ENCODE assay signal across 1 cellular context in the genomic region with DNA sequence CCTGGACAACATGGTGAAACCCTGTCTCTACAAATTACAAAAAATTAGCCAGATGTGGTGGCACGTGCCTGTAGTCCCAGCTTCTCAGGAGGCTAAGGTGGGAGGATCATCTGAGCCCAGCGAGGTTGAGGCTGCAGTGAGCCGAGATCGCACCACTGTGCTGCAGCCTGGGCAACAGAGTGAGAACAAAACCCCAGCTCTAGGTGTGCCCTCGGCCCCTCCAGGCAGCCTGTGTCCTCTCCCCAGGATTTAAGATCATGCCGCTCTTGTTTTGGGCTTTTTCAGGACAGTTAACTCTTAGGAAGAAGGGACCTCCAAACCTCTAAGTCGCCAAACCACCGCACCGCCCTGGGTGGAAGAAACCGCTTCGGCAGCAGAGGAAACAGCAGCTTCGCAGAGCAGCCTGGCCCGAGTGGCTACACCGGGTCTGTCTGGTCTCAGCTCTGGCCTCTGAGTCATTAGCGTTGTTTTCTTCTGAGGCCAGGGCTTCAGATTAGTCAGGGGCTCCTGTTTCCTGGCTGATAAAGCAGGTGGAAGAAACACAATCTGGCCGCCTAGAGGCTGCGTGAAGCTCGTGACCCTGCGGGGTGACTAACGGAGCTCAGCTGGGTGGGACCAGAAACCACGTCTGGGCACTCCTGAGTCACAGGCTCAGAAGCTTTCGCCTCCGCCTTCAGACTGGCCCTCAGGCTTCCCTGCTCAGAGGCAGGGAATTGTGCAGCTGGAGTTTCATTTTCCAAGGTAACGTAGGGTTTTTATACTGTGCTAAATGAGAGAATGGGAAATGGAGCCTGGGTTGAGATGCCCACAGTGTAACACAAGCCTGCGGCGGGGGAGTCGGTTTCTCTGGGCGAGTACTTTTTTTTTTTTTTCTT.
TF ChIP-seq lines count a peak whose summit lies in the region.

No MANE protein-coding gene starts in this region.

TF ChIP-seq in K562, 482 proteins besides CTCF, POLR2A, EP300 and RAD21 (continued from another document and continues in another):
- TF ChIP-seq DEAF1 (CRISPR knock-in tag; IDR thresholded peaks at IDR 0.05) = peak; percentile 41; the same call in 1 of the 2 replicates
- TF ChIP-seq ZNF354B (CRISPR knock-in tag; IDR thresholded peaks at IDR 0.05) = 0 out of 2 replicates have a peak, but pooled peaks have one; percentile 4
- no peak for TF ChIP-seq POLR3G (IDR thresholded peaks at IDR 0.05; ENCODE audit: extremely low read depth, insufficient read length, insufficient replicate concordance)
- TF ChIP-seq EGR1 (conservative IDR thresholded peaks at IDR 0.05) = peak; percentile 66
- TF ChIP-seq, protein P1, sequence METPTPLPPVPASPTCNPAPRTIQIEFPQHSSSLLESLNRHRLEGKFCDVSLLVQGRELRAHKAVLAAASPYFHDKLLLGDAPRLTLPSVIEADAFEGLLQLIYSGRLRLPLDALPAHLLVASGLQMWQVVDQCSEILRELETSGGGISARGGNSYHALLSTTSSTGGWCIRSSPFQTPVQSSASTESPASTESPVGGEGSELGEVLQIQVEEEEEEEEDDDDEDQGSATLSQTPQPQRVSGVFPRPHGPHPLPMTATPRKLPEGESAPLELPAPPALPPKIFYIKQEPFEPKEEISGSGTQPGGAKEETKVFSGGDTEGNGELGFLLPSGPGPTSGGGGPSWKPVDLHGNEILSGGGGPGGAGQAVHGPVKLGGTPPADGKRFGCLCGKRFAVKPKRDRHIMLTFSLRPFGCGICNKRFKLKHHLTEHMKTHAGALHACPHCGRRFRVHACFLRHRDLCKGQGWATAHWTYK (CRISPR knock-in tag; IDR thresholded peaks at IDR 0.05) = peak; percentile 19; the same call in 1 of the 2 replicates
- peak; percentile 97 for TF ChIP-seq TEAD4 (IDR thresholded peaks at IDR 0.05; ENCODE audit: low read length)
- TF ChIP-seq TEAD4 (CRISPR knock-in tag; IDR thresholded peaks at IDR 0.05; ENCODE audit: borderline replicate concordance) = no peak
- peak; percentile 75 for TF ChIP-seq FOS (IDR thresholded peaks at IDR 0.05; ENCODE audit: extremely low read depth, insufficient read length)
- TF ChIP-seq MTA1 (IDR thresholded peaks at IDR 0.05; ENCODE audit: borderline replicate concordance) = peak; percentile 80
- peak; percentile 100 for TF ChIP-seq ARID1B (IDR thresholded peaks at IDR 0.05)
- peak; percentile 95 for TF ChIP-seq LEF1 (IDR thresholded peaks at IDR 0.05)
- peak; percentile 95 to 97; a peak in 3 of 4 replicates for TF ChIP-seq ARNT (IDR thresholded peaks at IDR 0.05)
- TF ChIP-seq CREB3 (tag; conservative IDR thresholded peaks at IDR 0.05; ENCODE audit: low read depth) = 0 out of 2 replicates have a peak, but pooled peaks have one; percentile 29
- TF ChIP-seq GTF2A2 (tag; IDR thresholded peaks at IDR 0.05) = 0 out of 2 replicates have a peak, but pooled peaks have one; percentile 9
- TF ChIP-seq SIN3A (IDR thresholded peaks at IDR 0.05; ENCODE audit: borderline replicate concordance in 2 of 2, control insufficient read depth in 1 of 2, low read depth in 2 of 2, low read length in 2 of 2) = peak in 1 of 2 experiments; percentile 78; a peak in 1 of 4 replicates
- TF ChIP-seq, protein P2, sequence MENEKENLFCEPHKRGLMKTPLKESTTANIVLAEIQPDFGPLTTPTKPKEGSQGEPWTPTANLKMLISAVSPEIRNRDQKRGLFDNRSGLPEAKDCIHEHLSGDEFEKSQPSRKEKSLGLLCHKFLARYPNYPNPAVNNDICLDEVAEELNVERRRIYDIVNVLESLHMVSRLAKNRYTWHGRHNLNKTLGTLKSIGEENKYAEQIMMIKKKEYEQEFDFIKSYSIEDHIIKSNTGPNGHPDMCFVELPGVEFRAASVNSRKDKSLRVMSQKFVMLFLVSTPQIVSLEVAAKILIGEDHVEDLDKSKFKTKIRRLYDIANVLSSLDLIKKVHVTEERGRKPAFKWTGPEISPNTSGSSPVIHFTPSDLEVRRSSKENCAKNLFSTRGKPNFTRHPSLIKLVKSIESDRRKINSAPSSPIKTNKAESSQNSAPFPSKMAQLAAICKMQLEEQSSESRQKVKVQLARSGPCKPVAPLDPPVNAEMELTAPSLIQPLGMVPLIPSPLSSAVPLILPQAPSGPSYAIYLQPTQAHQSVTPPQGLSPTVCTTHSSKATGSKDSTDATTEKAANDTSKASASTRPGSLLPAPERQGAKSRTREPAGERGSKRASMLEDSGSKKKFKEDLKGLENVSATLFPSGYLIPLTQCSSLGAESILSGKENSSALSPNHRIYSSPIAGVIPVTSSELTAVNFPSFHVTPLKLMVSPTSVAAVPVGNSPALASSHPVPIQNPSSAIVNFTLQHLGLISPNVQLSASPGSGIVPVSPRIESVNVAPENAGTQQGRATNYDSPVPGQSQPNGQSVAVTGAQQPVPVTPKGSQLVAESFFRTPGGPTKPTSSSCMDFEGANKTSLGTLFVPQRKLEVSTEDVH (IDR thresholded peaks at IDR 0.05; ENCODE audit: low read depth, partially characterized antibody) = peak; percentile 22
- peak; percentile 100 for TF ChIP-seq KDM1A (IDR thresholded peaks at IDR 0.05)
- no peak for TF ChIP-seq SPI1 (IDR thresholded peaks at IDR 0.05; ENCODE audit: borderline replicate concordance, low read depth, low read length)
- peak; percentile 77 for TF ChIP-seq KDM5B (IDR thresholded peaks at IDR 0.05; ENCODE audit: insufficient replicate concordance, low read depth, low read length)
- TF ChIP-seq ZNF79 (CRISPR knock-in tag; IDR thresholded peaks at IDR 0.05; ENCODE audit: low read depth) = no peak
- peak; percentile 97 for TF ChIP-seq RNF2 (IDR thresholded peaks at IDR 0.05)
- TF ChIP-seq MEIS2 (IDR thresholded peaks at IDR 0.05; ENCODE audit: partially characterized antibody) = no peak
- peak; percentile 99 for TF ChIP-seq ETV1 (tag; conservative IDR thresholded peaks at IDR 0.05; ENCODE audit: low read depth)
- TF ChIP-seq ZNF583 (CRISPR knock-in tag; IDR thresholded peaks at IDR 0.05) = peak; percentile 48
- TF ChIP-seq RCOR1 (IDR thresholded peaks at IDR 0.05; ENCODE audit: borderline replicate concordance in 1 of 2, low read depth in 2 of 2, low read length in 2 of 2) = peak; percentile 100
- peak; percentile 45 for TF ChIP-seq MAFG (tag; conservative IDR thresholded peaks at IDR 0.05)
- TF ChIP-seq, protein P3, sequence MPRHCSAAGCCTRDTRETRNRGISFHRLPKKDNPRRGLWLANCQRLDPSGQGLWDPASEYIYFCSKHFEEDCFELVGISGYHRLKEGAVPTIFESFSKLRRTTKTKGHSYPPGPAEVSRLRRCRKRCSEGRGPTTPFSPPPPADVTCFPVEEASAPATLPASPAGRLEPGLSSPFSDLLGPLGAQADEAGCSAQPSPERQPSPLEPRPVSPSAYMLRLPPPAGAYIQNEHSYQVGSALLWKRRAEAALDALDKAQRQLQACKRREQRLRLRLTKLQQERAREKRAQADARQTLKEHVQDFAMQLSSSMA (CRISPR knock-in tag; IDR thresholded peaks at IDR 0.05) = no peak
- TF ChIP-seq ZNF766 (CRISPR knock-in tag; conservative IDR thresholded peaks at IDR 0.05) = peak; percentile 95
- peak in 1 of 2 experiments; percentile 91; a peak in 2 of 4 replicates for TF ChIP-seq MNT (conservative IDR thresholded peaks at IDR 0.05)
- peak; percentile 64; the same call in 1 of the 2 replicates for TF ChIP-seq NFRKB (IDR thresholded peaks at IDR 0.05; ENCODE audit: low read depth)
- TF ChIP-seq ZNF584 (CRISPR knock-in tag; IDR thresholded peaks at IDR 0.05; ENCODE audit: low read depth) = peak; percentile 89
- peak; percentile 97 for TF ChIP-seq HMGN3 (IDR thresholded peaks at IDR 0.05; ENCODE audit: borderline replicate concordance, extremely low read depth, insufficient read length, low read depth, low read length)
- TF ChIP-seq NONO (IDR thresholded peaks at IDR 0.05; ENCODE audit: low read depth in 2 of 2, low read length in 1 of 2) = peak in 1 of 2 experiments; percentile 94; a peak in 2 of 4 replicates
- TF ChIP-seq HNRNPLL (IDR thresholded peaks at IDR 0.05; ENCODE audit: low read depth, low read length, poor library complexity, severe bottlenecking) = peak; percentile 79
- peak; percentile 87 for TF ChIP-seq CREM (IDR thresholded peaks at IDR 0.05; ENCODE audit: low read depth)
- TF ChIP-seq RBM39 (optimal IDR thresholded peaks at IDR 0.05; ENCODE audit: low read depth, low read length) = no peak
- TF ChIP-seq, protein P4, sequence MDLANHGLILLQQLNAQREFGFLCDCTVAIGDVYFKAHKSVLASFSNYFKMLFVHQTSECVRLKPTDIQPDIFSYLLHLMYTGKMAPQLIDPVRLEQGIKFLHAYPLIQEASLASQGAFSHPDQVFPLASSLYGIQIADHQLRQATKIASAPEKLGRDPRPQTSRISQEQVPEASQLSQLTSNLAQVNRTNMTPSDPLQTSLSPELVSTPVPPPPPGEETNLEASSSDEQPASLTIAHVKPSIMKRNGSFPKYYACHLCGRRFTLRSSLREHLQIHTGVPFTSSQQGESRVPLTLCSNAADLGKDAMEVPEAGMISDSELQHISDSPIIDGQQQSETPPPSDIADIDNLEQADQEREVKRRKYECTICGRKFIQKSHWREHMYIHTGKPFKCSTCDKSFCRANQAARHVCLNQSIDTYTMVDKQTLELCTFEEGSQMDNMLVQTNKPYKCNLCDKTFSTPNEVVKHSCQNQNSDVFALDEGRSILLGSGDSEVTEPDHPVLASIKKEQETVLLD (IDR thresholded peaks at IDR 0.05) = peak; percentile 77; the same call in 1 of the 2 replicates
- TF ChIP-seq FOXM1 (IDR thresholded peaks at IDR 0.05; ENCODE audit: low read depth) = peak; percentile 86
- TF ChIP-seq FOXM1 (CRISPR knock-in tag; IDR thresholded peaks at IDR 0.05; ENCODE audit: low read depth) = no peak
- peak; percentile 83; the same call in 1 of the 2 replicates for TF ChIP-seq ZKSCAN8 (CRISPR knock-in tag; IDR thresholded peaks at IDR 0.05)
- TF ChIP-seq GABPB1 (CRISPR knock-in tag; IDR thresholded peaks at IDR 0.05) = peak; percentile 76
- TF ChIP-seq ZNF655 (CRISPR knock-in tag; IDR thresholded peaks at IDR 0.05) = no peak
- TF ChIP-seq TBL1XR1 (IDR thresholded peaks at IDR 0.05; ENCODE audit: low read length in 2 of 2) = peak; percentile 62 to 93; a peak in 3 of 4 replicates
- TF ChIP-seq DLX4 (CRISPR knock-in tag; IDR thresholded peaks at IDR 0.05) = no peak
- no peak for TF ChIP-seq ZNF707 (CRISPR knock-in tag; conservative IDR thresholded peaks at IDR 0.05)
- peak; percentile 97 for TF ChIP-seq ETS1 (conservative IDR thresholded peaks at IDR 0.05; ENCODE audit: control insufficient read depth, low read depth, low read length)
